Comparison of ENCODE assay signal across 19 cellular contexts in the genomic region with DNA sequence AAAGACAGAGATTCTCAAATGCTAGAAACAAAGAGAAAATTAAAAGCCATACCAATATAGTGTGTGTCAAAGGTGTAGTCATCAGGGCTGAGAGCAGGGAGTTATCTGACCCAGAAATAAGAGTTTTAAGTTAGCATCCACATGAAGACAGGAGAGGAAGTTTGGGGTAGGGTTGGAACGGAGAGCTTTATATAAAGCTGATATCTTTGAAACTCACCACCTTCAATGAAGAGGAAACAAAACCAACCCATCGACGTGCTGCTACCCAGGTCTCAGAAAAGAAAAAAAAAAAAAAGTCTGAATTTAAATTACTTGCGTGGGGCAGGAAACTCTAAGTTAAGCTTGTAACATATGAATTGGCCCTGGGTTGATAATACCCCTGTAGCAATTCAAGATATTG.
DNase-seq lines count a peak whose midpoint lies in the region; ATAC-seq and TF ChIP-seq lines count a peak whose summit lies in the region.
"Had no signal": no experiment of that assay in that cellular context is flagged by ENCODE, and none has a peak within 500 bp of the region (broad histone marks: within the 10 kb centered on the region; RNA-seq: fewer than 3 reads in every experiment).

No MANE protein-coding gene starts in this region.

- peak; percentile 90 for ATAC-seq in effector memory CD8-positive, alpha-beta T cell (replicated peaks)
- ATAC-seq in HG02852 (IDR thresholded peaks at IDR 0.05; ENCODE audit: unreplicated experiment): no peak
- ATAC-seq in HG03442 (IDR thresholded peaks at IDR 0.05; ENCODE audit: unreplicated experiment): no peak
- ATAC-seq: foreskin keratinocyte, GM23338, left ventricle myocardium superior, Right ventricle myocardium inferior had no signal

- POLR2A ChIA-PET in HEK293T (lab: Yijun Ruan, JAX): no interaction called here

- H3K36me3 Mint-ChIP-seq in activated naive CD4-positive, alpha-beta T cell treated with anti-CD3 and anti-CD28 coated beads, Interleukin-2, amount 50 U/mL, for 24 hours: peaks cover 6% of the 10 kb centered on the region
- peaks cover 68% of the 10 kb centered on the region for H3K36me3 Mint-ChIP-seq in T-helper 2 cell treated with Interferon-gamma antibody and Interleukin-4, amounts not matched to agents 5 μg/mL and 100 μg/mL, for 36 hours (ENCODE audit: low read depth)
- H3K36me3 Mint-ChIP-seq in effector memory CD8-positive, alpha-beta T cell (ENCODE audit: insufficient read depth): peaks cover 21% of the 10 kb centered on the region

- H3K27me3 Mint-ChIP-seq in activated naive CD4-positive, alpha-beta T cell treated with anti-CD3 and anti-CD28 coated beads, Interleukin-2, amount 50 U/mL, for 24 hours: no peaks in the 10 kb centered on the region
- no peaks in the 10 kb centered on the region for H3K27me3 Mint-ChIP-seq in T-helper 2 cell treated with Interferon-gamma antibody and Interleukin-4, amounts not matched to agents 5 μg/mL and 100 μg/mL, for 36 hours (ENCODE audit: low read depth)
- H3K27me3 Mint-ChIP-seq in effector memory CD8-positive, alpha-beta T cell: no peaks in the 10 kb centered on the region

- peaks cover 5% of the 10 kb centered on the region for H3K9me3 Mint-ChIP-seq in activated naive CD4-positive, alpha-beta T cell treated with anti-CD3 and anti-CD28 coated beads, Interleukin-2, amount 50 U/mL, for 24 hours
- H3K9me3 Mint-ChIP-seq in T-helper 2 cell treated with Interferon-gamma antibody and Interleukin-4, amounts not matched to agents 5 μg/mL and 100 μg/mL, for 36 hours: peaks cover 11% of the 10 kb centered on the region
- no peaks in the 10 kb centered on the region for H3K9me3 Mint-ChIP-seq in effector memory CD8-positive, alpha-beta T cell

- H3K4me3 Mint-ChIP-seq in activated naive CD4-positive, alpha-beta T cell treated with anti-CD3 and anti-CD28 coated beads, Interleukin-2, amount 50 U/mL, for 24 hours: peak overlapping the region; percentile 90
- H3K4me3 Mint-ChIP-seq in T-helper 2 cell treated with Interferon-gamma antibody and Interleukin-4, amounts not matched to agents 5 μg/mL and 100 μg/mL, for 36 hours: peak overlapping the region; percentile 82
- peak overlapping the region; percentile 20 to 74 for H3K4me3 Mint-ChIP-seq in effector memory CD8-positive, alpha-beta T cell
- H3K4me3 Mint-ChIP-seq: GM23338, nephron had no signal

- peaks cover 91% of the 10 kb centered on the region for H3K4me1 Mint-ChIP-seq in activated naive CD4-positive, alpha-beta T cell treated with anti-CD3 and anti-CD28 coated beads, Interleukin-2, amount 50 U/mL, for 24 hours
- H3K4me1 Mint-ChIP-seq in T-helper 2 cell treated with Interferon-gamma antibody and Interleukin-4, amounts not matched to agents 5 μg/mL and 100 μg/mL, for 36 hours (ENCODE audit: low read depth): peaks cover 66% of the 10 kb centered on the region
- H3K4me1 Mint-ChIP-seq in effector memory CD8-positive, alpha-beta T cell (ENCODE audit: low read depth in 2 of 2): peaks cover 43 to 70% of the 10 kb centered on the region in 2 donors

- DNase-seq in activated naive CD4-positive, alpha-beta T cell treated with anti-CD3 and anti-CD28 coated beads, Interleukin-2, amount 50 U/mL, for 16 hours: no peak
- no peak for DNase-seq in T-helper 2 cell treated with Interferon-gamma antibody and Interleukin-4, amounts not matched to agents 5 μg/mL and 100 μg/mL, for 36 hours (ENCODE audit: low spot score)
- peak; percentile 13 to 22 (median 17) for DNase-seq in effector memory CD8-positive, alpha-beta T cell
- DNase-seq in HEK293T (ENCODE audit: extremely low spot score): no peak
- no peak for DNase-seq in stimulated activated CD4-positive, alpha-beta T cell treated with anti-CD3 and anti-CD28 coated beads, Interleukin-4, amount 100 ng/mL, for 24 hours
- DNase-seq: activated CD4-positive, alpha-beta T cell treated with anti-CD3 and anti-CD28 coated beads, Interleukin-2, amount 50 U/mL, for 48 hours; adrenal gland; foreskin keratinocyte; left ventricle myocardium superior; NCI-H1092 treated with DMSO at 0.1 percent for 48 hours; NCI-H2171; T-helper 9 cell; trophoblast cell had no signal

- peak overlapping the region; percentile 95 for H3K27ac Mint-ChIP-seq in activated naive CD4-positive, alpha-beta T cell treated with anti-CD3 and anti-CD28 coated beads, Interleukin-2, amount 50 U/mL, for 24 hours
- H3K27ac Mint-ChIP-seq in T-helper 2 cell treated with Interferon-gamma antibody and Interleukin-4, amounts not matched to agents 5 μg/mL and 100 μg/mL, for 36 hours: peak overlapping the region; percentile 87
- peak overlapping the region; percentile 42 to 91 for H3K27ac Mint-ChIP-seq in effector memory CD8-positive, alpha-beta T cell
- H3K27ac Mint-ChIP-seq: GM23338, nephron had no signal

- CTCF ChIA-PET in HEK293T (lab: Yijun Ruan, JAX): interaction anchor here (0.6 kb wide), 1 partner anchor 1025 kb away, joined by 3 read pairs; no protein-coding TSS in a partner anchor

TF ChIP-seq in HEK293T, 16 proteins besides CTCF, POLR2A, EP300 and RAD21:
- TF ChIP-seq SP1 (IDR thresholded peaks at IDR 0.05) (no peak), L3MBTL2 (conservative IDR thresholded peaks at IDR 0.05) (no peak)
- TF ChIP-seq, protein P1, sequence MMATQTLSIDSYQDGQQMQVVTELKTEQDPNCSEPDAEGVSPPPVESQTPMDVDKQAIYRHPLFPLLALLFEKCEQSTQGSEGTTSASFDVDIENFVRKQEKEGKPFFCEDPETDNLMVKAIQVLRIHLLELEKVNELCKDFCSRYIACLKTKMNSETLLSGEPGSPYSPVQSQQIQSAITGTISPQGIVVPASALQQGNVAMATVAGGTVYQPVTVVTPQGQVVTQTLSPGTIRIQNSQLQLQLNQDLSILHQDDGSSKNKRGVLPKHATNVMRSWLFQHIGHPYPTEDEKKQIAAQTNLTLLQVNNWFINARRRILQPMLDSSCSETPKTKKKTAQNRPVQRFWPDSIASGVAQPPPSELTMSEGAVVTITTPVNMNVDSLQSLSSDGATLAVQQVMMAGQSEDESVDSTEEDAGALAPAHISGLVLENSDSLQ (IDR thresholded peaks at IDR 0.05): no peak

Comparison
In these comparisons a context has a peak if more than half of its experiments do, and no peak if none do; other contexts are left out.
1. DNase-seq: peak in effector memory CD8-positive, alpha-beta T cell (3 of 3); none in activated naive CD4-positive, alpha-beta T cell treated with anti-CD3 and anti-CD28 coated beads, Interleukin-2, amount 50 U/mL, for 16 hours (single experiment), T-helper 2 cell treated with Interferon-gamma antibody and Interleukin-4, amounts not matched to agents 5 μg/mL and 100 μg/mL, for 36 hours (single experiment), HEK293T (single experiment) and stimulated activated CD4-positive, alpha-beta T cell treated with anti-CD3 and anti-CD28 coated beads, Interleukin-4, amount 100 ng/mL, for 24 hours (single experiment).
2. Peak in every context shown above with its lines, with median percentiles within 50 percentile points of each other: H3K27ac Mint-ChIP-seq and H3K4me3 Mint-ChIP-seq.